Comparison of ENCODE assay signal across 12 cellular contexts in the genomic region with DNA sequence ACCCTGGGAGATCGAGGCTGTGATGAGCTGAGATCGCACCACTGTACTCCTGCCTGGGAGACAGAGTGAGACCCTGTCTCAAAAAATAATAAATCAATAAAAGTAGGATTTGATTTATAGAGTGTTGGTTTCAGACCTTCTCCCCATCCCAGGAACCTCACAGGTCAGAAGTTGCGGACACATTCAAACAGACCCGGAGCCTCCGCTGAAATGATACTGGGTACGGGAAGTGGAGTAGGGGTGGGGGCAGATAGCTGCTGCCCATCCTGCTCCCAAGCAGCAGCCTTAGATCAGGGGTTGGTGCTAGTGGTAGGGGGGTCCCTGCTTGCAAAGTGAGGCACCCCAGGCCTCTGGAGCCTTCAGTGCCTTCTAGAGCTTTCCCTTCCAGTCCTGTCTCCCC.
"Had no signal": no experiment of that assay in that cellular context is flagged by ENCODE, and none has a peak within 500 bp of the region (broad histone marks: within the 10 kb centered on the region; RNA-seq: fewer than 3 reads in every experiment).

No MANE protein-coding gene starts in this region.

- DNase-seq: activated CD4-positive, alpha-beta T cell treated with anti-CD3 and anti-CD28 coated beads for 48 hours; activated naive CD4-positive, alpha-beta T cell treated with anti-CD3 and anti-CD28 coated beads, Interleukin-2, amount 10 ng/mL, durations not matched to agents 7 days and 5 days; foreskin keratinocyte; glutamatergic neuron; kidney glomerular epithelial cell; retina; SJCRH30; stimulated activated CD4-positive, alpha-beta T cell treated with anti-CD3 and anti-CD28 coated beads, Interleukin-4, amount 100 ng/mL, for 24 hours; stimulated activated CD8-positive, alpha-beta memory T cell treated with anti-CD3 and anti-CD28 coated beads, Interleukin-4, amount 100 ng/mL, for 48 hours; stimulated activated naive CD8-positive, alpha-beta T cell treated with anti-CD3 and anti-CD28 coated beads, Interleukin-15, Interleukin-2, amounts not matched to agents 100 U/mL and 50 U/mL, for 24 hours; T-helper 2 cell had no signal

- H3K27ac Mint-ChIP-seq: activated naive CD4-positive, alpha-beta T cell treated with anti-CD3 and anti-CD28 coated beads, Interleukin-2, amount 10 ng/mL, durations not matched to agents 7 days and 5 days had no signal

- H3K36me3 Mint-ChIP-seq: activated naive CD4-positive, alpha-beta T cell treated with anti-CD3 and anti-CD28 coated beads, Interleukin-2, amount 10 ng/mL, durations not matched to agents 7 days and 5 days had no signal

- H3K27ac ChIP-seq: foreskin keratinocyte, SJCRH30, skin epidermis had no signal

- H3K4me3 Mint-ChIP-seq: activated naive CD4-positive, alpha-beta T cell treated with anti-CD3 and anti-CD28 coated beads, Interleukin-2, amount 10 ng/mL, durations not matched to agents 7 days and 5 days had no signal

- H3K4me1 Mint-ChIP-seq: activated naive CD4-positive, alpha-beta T cell treated with anti-CD3 and anti-CD28 coated beads, Interleukin-2, amount 10 ng/mL, durations not matched to agents 7 days and 5 days had no signal

- H3K36me3 ChIP-seq: SJCRH30 had no signal

- H3K9me3 ChIP-seq: SJCRH30 had no signal

- H3K27me3 ChIP-seq: foreskin keratinocyte, SJCRH30 had no signal

- H3K4me3 ChIP-seq: SJCRH30, skin epidermis had no signal

- H3K4me1 ChIP-seq: foreskin keratinocyte had no signal
